ENCODE assay signal across 14 cellular contexts in the genomic region with DNA sequence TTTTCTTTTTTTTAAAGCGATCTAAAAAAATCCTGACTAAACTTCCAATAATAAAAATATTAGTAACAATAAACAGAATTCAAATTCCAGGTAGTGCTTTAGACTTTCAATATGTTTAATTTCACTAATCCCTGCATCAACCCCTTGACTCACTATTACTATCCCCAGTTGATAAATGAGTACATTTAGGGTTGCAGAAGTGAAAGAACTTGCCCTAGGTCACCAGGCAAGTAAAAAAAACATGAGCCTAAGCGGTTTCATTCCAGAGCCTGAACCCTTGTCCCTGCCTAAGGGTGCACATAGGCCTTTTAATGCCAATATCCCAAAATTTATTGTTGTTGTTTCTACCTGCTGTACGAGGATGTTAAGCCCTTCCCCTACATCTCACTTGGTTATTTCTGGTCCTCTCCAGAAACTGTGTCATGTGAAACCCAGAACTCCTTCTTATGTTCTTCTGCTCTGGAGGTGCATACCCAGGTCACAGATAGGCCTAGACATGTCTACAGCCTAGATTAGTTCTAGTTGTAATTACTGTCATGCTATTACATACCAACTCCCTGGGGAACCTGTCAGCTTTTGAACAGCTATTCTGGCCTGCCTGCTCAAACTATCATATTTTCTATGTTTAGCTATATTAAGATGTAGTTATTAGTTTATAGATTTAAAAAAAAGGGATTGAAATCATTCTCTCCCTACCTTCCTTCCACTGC.
DNase-seq lines count a peak whose midpoint lies in the region; ATAC-seq and TF ChIP-seq lines count a peak whose summit lies in the region.
"Had no signal": no experiment of that assay in that cellular context is flagged by ENCODE, and none has a peak within 500 bp of the region (broad histone marks: within the 10 kb centered on the region; RNA-seq: fewer than 3 reads in every experiment).

No MANE protein-coding gene starts in this region.

- H3K9ac ChIP-seq in neuronal stem cell (ENCODE audit: low read depth, low read length, poor library complexity), result no peak overlapping the region

- H3K36me3 ChIP-seq in neuronal stem cell (replicated peaks in 1 of 2; ENCODE audit: control insufficient read depth in 2 of 2, insufficient read depth in 2 of 2, low read length in 2 of 2), result no peaks in the 10 kb centered on the region

- no peak overlapping the region for H4K8ac ChIP-seq in neuronal stem cell (ENCODE audit: low read depth, low read length)

- H2BK12ac ChIP-seq in neuronal stem cell (ENCODE audit: low read length), result no peak overlapping the region

- no peaks in the 10 kb centered on the region for H3K79me1 ChIP-seq in neuronal stem cell (ENCODE audit: low read depth, low read length)

- H2AK5ac ChIP-seq in neuronal stem cell (ENCODE audit: low read depth, low read length), result no peak overlapping the region

- no peak overlapping the region for H2BK5ac ChIP-seq in neuronal stem cell (ENCODE audit: low read length)

- no peak overlapping the region for H3K23ac ChIP-seq in neuronal stem cell (ENCODE audit: low read depth, low read length, poor library complexity)

- H3K18ac ChIP-seq in neuronal stem cell (ENCODE audit: low read length), result no peak overlapping the region

- H3K4me3 ChIP-seq in neuronal stem cell (ENCODE audit: low read length in 2 of 2), result no peak overlapping the region
- H3K4me3 ChIP-seq: GM23338 had no signal

- H3K4ac ChIP-seq in neuronal stem cell (ENCODE audit: low read length), result no peak overlapping the region

- H3K4me1 ChIP-seq in neuronal stem cell (ENCODE audit: control insufficient read depth in 2 of 2, insufficient read depth in 1 of 2, low read depth in 1 of 2, low read length in 2 of 2), result no peaks in the 10 kb centered on the region

- H2AFZ ChIP-seq in neuronal stem cell (ENCODE audit: low read length), result no peak overlapping the region
- H2AFZ ChIP-seq: GM23338 had no signal

- H3K27ac ChIP-seq in neuronal stem cell (replicated peaks; ENCODE audit: low read length), result no peak overlapping the region

- no peak for DNase-seq in activated CD8-positive, alpha-beta memory T cell treated with anti-CD3 and anti-CD28 coated beads, Interleukin-2, amount 50 U/mL, for 4 hours
- DNase-seq in NK-92 treated with Interleukin-12 subunit alpha and Interleukin-12 subunit beta, amount 100 ng/mL, for 24 hours (lab: John Stamatoyannopoulos, UW), result no peak
- DNase-seq in neuronal stem cell (ENCODE audit: low spot score) (no peak), omental fat pad (ENCODE audit: low spot score) (no peak)
- DNase-seq: activated CD4-positive, CD25-positive, alpha-beta regulatory T cell treated with anti-CD3 and anti-CD28 coated beads, Interleukin-2, amount 50 U/mL, for 72 hours; activated naive CD8-positive, alpha-beta T cell treated with anti-CD3 and anti-CD28 coated beads, Interleukin-2, amount 10 ng/mL, durations not matched to agents 7 days and 5 days; naive thymus-derived CD4-positive, alpha-beta T cell; NCI-H1417; RPMI8226 had no signal

- H3K14ac ChIP-seq in neuronal stem cell (ENCODE audit: low read length), result no peak overlapping the region

- no peak for TF ChIP-seq CTCF in omental fat pad (IDR thresholded peaks at IDR 0.05)

- peaks cover 0 to 5% (median 0%) of the 10 kb centered on the region in 3 experiments for H3K27me3 ChIP-seq in neuronal stem cell (ENCODE audit: control insufficient read depth in 3 of 3, insufficient read depth in 3 of 3, low read depth in 1 of 3, low read length in 3 of 3)

- no peaks in the 10 kb centered on the region for H3K9me3 ChIP-seq in neuronal stem cell (replicated peaks in 1 of 2; ENCODE audit: control insufficient read depth in 2 of 2, insufficient read depth in 1 of 2, low read depth in 1 of 2, low read length in 2 of 2)

- ATAC-seq in GM18873 (IDR thresholded peaks at IDR 0.05; ENCODE audit: low FRiP score, unreplicated experiment) (peak; percentile 54), GM21717 (IDR thresholded peaks at IDR 0.05; ENCODE audit: unreplicated experiment) (peak; percentile 74), HG03108 (IDR thresholded peaks at IDR 0.05; ENCODE audit: unreplicated experiment) (peak; percentile 71), esophagus mucosa (peak; percentile 86), omental fat pad (ENCODE audit: low FRiP score) (no peak)
- ATAC-seq: GM23338; naive thymus-derived CD4-positive, alpha-beta T cell had no signal

- no peak overlapping the region for H4K91ac ChIP-seq in neuronal stem cell (ENCODE audit: low read depth, low read length, poor library complexity)

- H3K4me2 ChIP-seq in neuronal stem cell (ENCODE audit: insufficient read depth, low read length, poor library complexity, severe bottlenecking), result no peak overlapping the region
- H3K4me2 ChIP-seq: GM23338 had no signal

- no peak overlapping the region for H2BK15ac ChIP-seq in neuronal stem cell (ENCODE audit: low read length)

- no CpG with 5 or more reads among the region's 3 CpGs for WGBS in neuronal stem cell (ENCODE audit: extremely low coverage in 2 of 2, insufficient read length in 2 of 2, insufficient replicate concordance in 1 of 2), 2 donors

- H2BK120ac ChIP-seq in neuronal stem cell (ENCODE audit: low read depth, low read length), result no peak overlapping the region
